ENCODE assay signal across 1 cellular context in genomic region chr5:153660919-153661318, GRCh38.
TF ChIP-seq lines count a peak whose summit lies in the region.

No MANE protein-coding gene starts in this region.

TF ChIP-seq in SK-N-SH, 30 proteins besides CTCF, POLR2A, EP300 and RAD21 (continued from another document):
- peak; percentile 43; the same call in 1 of the 2 replicates for TF ChIP-seq PBX3 (IDR thresholded peaks at IDR 0.05)
